Comparison of ENCODE assay signal across 23 cellular contexts in genomic region chr16:52528393-52529080, GRCh38. TPM values are rescaled to one million over a fixed set of nuclear protein-coding genes. Genes with fewer than 3 reads are reported as not detected.
DNase-seq lines count a peak whose midpoint lies in the region; ATAC-seq and TF ChIP-seq lines count a peak whose summit lies in the region.
"Had no signal": no experiment of that assay in that cellular context is flagged by ENCODE, and none has a peak within 500 bp of the region (broad histone marks: within the 10 kb centered on the region; RNA-seq: fewer than 3 reads in every experiment).

No MANE protein-coding gene starts in this region.

- no peak; the same call in 1 of the 2 replicates for ATAC-seq in WTC11
- peak; percentile 82 for ATAC-seq in lung (ENCODE audit: insufficient read depth, low FRiP score)
- ATAC-seq in GM19324 (IDR thresholded peaks at IDR 0.05; ENCODE audit: low FRiP score, unreplicated experiment) = no peak
- ATAC-seq: activated CD8-positive, alpha-beta T cell treated with anti-CD3 and anti-CD28 coated beads for 36 hours had no signal

- 71 to 86% methylated on average over 6 of the region's 6 CpGs for WGBS in lung, 2 donors
- WGBS in spleen, 5 donors = 83 to 91% (median 87%) methylated on average over 6 of the region's 6 CpGs

- no peaks in the 10 kb centered on the region for H3K27me3 Mint-ChIP-seq in WTC11 (ENCODE audit: low read depth)
- H3K27me3 Mint-ChIP-seq: activated CD8-positive, alpha-beta T cell treated with anti-CD3 and anti-CD28 coated beads for 36 hours; activated naive CD4-positive, alpha-beta T cell treated with anti-CD3 and anti-CD28 coated beads, Interleukin-2, amount 10 ng/mL, durations not matched to agents 7 days and 5 days had no signal

- CTCF ChIA-PET in WTC11 (lab: Charles Lee) = interaction anchor here (1.0 to 1.5 kb wide), 2 partner anchors 20 to 46 kb away, joined by 3 read pairs; no protein-coding TSS in a partner anchor

- H3K4me3 Mint-ChIP-seq in WTC11 = no peak overlapping the region
- H3K4me3 Mint-ChIP-seq: activated CD8-positive, alpha-beta T cell treated with anti-CD3 and anti-CD28 coated beads for 36 hours; activated naive CD4-positive, alpha-beta T cell treated with anti-CD3 and anti-CD28 coated beads, Interleukin-2, amount 10 ng/mL, durations not matched to agents 7 days and 5 days had no signal

- TF ChIP-seq POLR2A in spleen (IDR thresholded peaks at IDR 0.05) = no peak

- peaks cover 3% of the 10 kb centered on the region for H3K36me3 Mint-ChIP-seq in WTC11
- H3K36me3 Mint-ChIP-seq: activated naive CD4-positive, alpha-beta T cell treated with anti-CD3 and anti-CD28 coated beads, Interleukin-2, amount 10 ng/mL, durations not matched to agents 7 days and 5 days had no signal

- H3K4me3 ChIP-seq in lung (no peak overlapping the region), spleen (no peak overlapping the region)
- H3K4me3 ChIP-seq: ascending aorta, esophagus squamous epithelium, testis had no signal

- H3K9me3 ChIP-seq in lung (ENCODE audit: control insufficient read depth in 2 of 2, insufficient read depth in 1 of 2, low read length in 1 of 2) = peaks cover 0 to 3% of the 10 kb centered on the region in 2 donors
- H3K9me3 ChIP-seq in spleen = no peaks in the 10 kb centered on the region
- H3K9me3 ChIP-seq: ascending aorta, esophagus squamous epithelium, neutrophil, testis had no signal

- TF ChIP-seq CTCF in 22Rv1 (IDR thresholded peaks at IDR 0.05) = peak; percentile 15
- no peak for TF ChIP-seq CTCF in WTC11 (IDR thresholded peaks at IDR 0.05)
- no peak for TF ChIP-seq CTCF in lung (IDR thresholded peaks at IDR 0.05; ENCODE audit: control extremely low read depth, extremely low read depth)
- no peak for TF ChIP-seq CTCF in spleen (IDR thresholded peaks at IDR 0.05 in 8 of 11, conservative IDR thresholded peaks at IDR 0.05 in 3 of 11)

- no peaks in the 10 kb centered on the region for H3K9me3 Mint-ChIP-seq in WTC11
- H3K9me3 Mint-ChIP-seq: activated CD8-positive, alpha-beta T cell treated with anti-CD3 and anti-CD28 coated beads for 36 hours had no signal

- POLR2A ChIA-PET in WTC11 (lab: Charles Lee) = no interaction called here

- intact Hi-C loops in spleen (cut with DNase I; ENCODE audit: low total_unique reads) = no loop called here

- H3K27ac ChIP-seq in 22Rv1 (peak overlapping the region; percentile 40), lung (ENCODE audit: low read depth in 1 of 2, low read length in 1 of 2) (no peak overlapping the region), spleen (no peak overlapping the region)
- H3K27ac ChIP-seq: ascending aorta, esophagus squamous epithelium, neutrophil, testis, WERI-Rb-1 had no signal

- peaks cover 68% of the 10 kb centered on the region for H3K4me1 Mint-ChIP-seq in WTC11
- H3K4me1 Mint-ChIP-seq: activated naive CD4-positive, alpha-beta T cell treated with anti-CD3 and anti-CD28 coated beads, Interleukin-2, amount 10 ng/mL, durations not matched to agents 7 days and 5 days had no signal

- peak; percentile 94 for DNase-seq in DMS79 treated with DMSO at 0.1 percent for 48 hours (lab: John Stamatoyannopoulos, UW)
- no peak for DNase-seq in WTC11 (ENCODE audit: low spot score)
- DNase-seq in lung (ENCODE audit: low spot score) = peak; percentile 79
- no peak for DNase-seq in spleen
- DNase-seq in D341Med (ENCODE audit: low spot score) = no peak
- no peak for DNase-seq in GF-D8 (lab: John Stamatoyannopoulos, UW)
- DNase-seq: activated CD8-positive, alpha-beta T cell treated with anti-CD3 and anti-CD28 coated beads for 36 hours; activated naive CD4-positive, alpha-beta T cell treated with anti-CD3 and anti-CD28 coated beads, Interleukin-2, amount 10 ng/mL, durations not matched to agents 7 days and 5 days; activated T-cell treated with anti-CD3 and anti-CD28 coated beads, Interleukin-2, amount 50 U/mL, for 1 hour; cerebellar nuclear complex; esophagus squamous epithelium; KG1; retina; SHP77; T-helper 2 cell; testis; WERI-Rb-1 had no signal

- H3K4me1 ChIP-seq in lung (ENCODE audit: control insufficient read depth in 2 of 2, insufficient read depth in 2 of 2, low read length in 2 of 2) (no peaks in the 10 kb centered on the region), spleen (no peaks in the 10 kb centered on the region)
- H3K4me1 ChIP-seq: ascending aorta, esophagus squamous epithelium, testis had no signal

- 0 out of 2 replicates have a peak overlapping the region, but pooled peaks have one; percentile 13 for H3K27ac Mint-ChIP-seq in WTC11
- H3K27ac Mint-ChIP-seq: activated CD8-positive, alpha-beta T cell treated with anti-CD3 and anti-CD28 coated beads for 36 hours; activated naive CD4-positive, alpha-beta T cell treated with anti-CD3 and anti-CD28 coated beads, Interleukin-2, amount 10 ng/mL, durations not matched to agents 7 days and 5 days had no signal

- H3K36me3 ChIP-seq in lung (ENCODE audit: control insufficient read depth in 2 of 2, insufficient read depth in 2 of 2, low read length in 2 of 2) = no peaks in the 10 kb centered on the region
- H3K36me3 ChIP-seq in spleen = no peaks in the 10 kb centered on the region
- H3K36me3 ChIP-seq: ascending aorta, esophagus squamous epithelium, neutrophil, WERI-Rb-1 had no signal

- H3K27me3 ChIP-seq in lung (ENCODE audit: control insufficient read depth, insufficient read depth) (no peaks in the 10 kb centered on the region), spleen (replicated peaks in 1 of 7) (no peaks in the 10 kb centered on the region)
- H3K27me3 ChIP-seq: ascending aorta, neutrophil, testis had no signal

TF ChIP-seq in WTC11, 78 proteins besides CTCF, POLR2A, EP300 and RAD21 (continues in another document):
- TF ChIP-seq IRF2 (CRISPR knock-in tag; IDR thresholded peaks at IDR 0.05; ENCODE audit: borderline replicate concordance, low read depth) (no peak), ATF2 (CRISPR knock-in tag; IDR thresholded peaks at IDR 0.05; ENCODE audit: borderline replicate concordance, low read depth) (no peak), ZNF232 (CRISPR knock-in tag; IDR thresholded peaks at IDR 0.05) (no peak), ZNF317 (CRISPR knock-in tag; IDR thresholded peaks at IDR 0.05; ENCODE audit: borderline replicate concordance, low read depth) (no peak), GTF2I (CRISPR knock-in tag; conservative IDR thresholded peaks at IDR 0.05) (no peak), ZNF671 (CRISPR knock-in tag; IDR thresholded peaks at IDR 0.05) (no peak), JAZF1 (CRISPR knock-in tag; IDR thresholded peaks at IDR 0.05) (no peak), NFYB (CRISPR knock-in tag; conservative IDR thresholded peaks at IDR 0.05; ENCODE audit: low read depth) (no peak), NFE2L1 (CRISPR knock-in tag; IDR thresholded peaks at IDR 0.05) (no peak), TCF7 (CRISPR knock-in tag; IDR thresholded peaks at IDR 0.05; ENCODE audit: low read depth) (no peak)
- TF ChIP-seq, protein P1, sequence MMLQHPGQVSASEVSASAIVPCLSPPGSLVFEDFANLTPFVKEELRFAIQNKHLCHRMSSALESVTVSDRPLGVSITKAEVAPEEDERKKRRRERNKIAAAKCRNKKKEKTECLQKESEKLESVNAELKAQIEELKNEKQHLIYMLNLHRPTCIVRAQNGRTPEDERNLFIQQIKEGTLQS (CRISPR knock-in tag; conservative IDR thresholded peaks at IDR 0.05) = no peak
- TF ChIP-seq, protein P2, sequence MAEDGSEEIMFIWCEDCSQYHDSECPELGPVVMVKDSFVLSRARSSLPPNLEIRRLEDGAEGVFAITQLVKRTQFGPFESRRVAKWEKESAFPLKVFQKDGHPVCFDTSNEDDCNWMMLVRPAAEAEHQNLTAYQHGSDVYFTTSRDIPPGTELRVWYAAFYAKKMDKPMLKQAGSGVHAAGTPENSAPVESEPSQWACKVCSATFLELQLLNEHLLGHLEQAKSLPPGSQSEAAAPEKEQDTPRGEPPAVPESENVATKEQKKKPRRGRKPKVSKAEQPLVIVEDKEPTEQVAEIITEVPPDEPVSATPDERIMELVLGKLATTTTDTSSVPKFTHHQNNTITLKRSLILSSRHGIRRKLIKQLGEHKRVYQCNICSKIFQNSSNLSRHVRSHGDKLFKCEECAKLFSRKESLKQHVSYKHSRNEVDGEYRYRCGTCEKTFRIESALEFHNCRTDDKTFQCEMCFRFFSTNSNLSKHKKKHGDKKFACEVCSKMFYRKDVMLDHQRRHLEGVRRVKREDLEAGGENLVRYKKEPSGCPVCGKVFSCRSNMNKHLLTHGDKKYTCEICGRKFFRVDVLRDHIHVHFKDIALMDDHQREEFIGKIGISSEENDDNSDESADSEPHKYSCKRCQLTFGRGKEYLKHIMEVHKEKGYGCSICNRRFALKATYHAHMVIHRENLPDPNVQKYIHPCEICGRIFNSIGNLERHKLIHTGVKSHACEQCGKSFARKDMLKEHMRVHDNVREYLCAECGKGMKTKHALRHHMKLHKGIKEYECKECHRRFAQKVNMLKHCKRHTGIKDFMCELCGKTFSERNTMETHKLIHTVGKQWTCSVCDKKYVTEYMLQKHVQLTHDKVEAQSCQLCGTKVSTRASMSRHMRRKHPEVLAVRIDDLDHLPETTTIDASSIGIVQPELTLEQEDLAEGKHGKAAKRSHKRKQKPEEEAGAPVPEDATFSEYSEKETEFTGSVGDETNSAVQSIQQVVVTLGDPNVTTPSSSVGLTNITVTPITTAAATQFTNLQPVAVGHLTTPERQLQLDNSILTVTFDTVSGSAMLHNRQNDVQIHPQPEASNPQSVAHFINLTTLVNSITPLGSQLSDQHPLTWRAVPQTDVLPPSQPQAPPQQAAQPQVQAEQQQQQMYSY (CRISPR knock-in tag; IDR thresholded peaks at IDR 0.05) = no peak

RNA-seq across cellular contexts. Expression of gene TOX3, which starts 18.4 kb away (rescaled TPM):
- total RNA-seq in WTC11 (2021) (17.6 to 20.2 TPM (median 19.3 TPM) in 3 replicates), lung (1 to 10 TPM; 2.2 to 5.3 TPM), spleen (not detected)
- polyA plus RNA-seq in lung (1 to 10 TPM; 1.6 to 1.7 TPM), spleen (under 1 TPM in 2 of 3 donors, not detected in 1; 0.03 to 0.11 TPM)
- total RNA-seq: activated CD8-positive, alpha-beta T cell treated with anti-CD3 and anti-CD28 coated beads for 36 hours; ascending aorta; mononuclear cell; NCI-H460 had no signal

Comparison
In these comparisons a context has a peak if more than half of its experiments do, and no peak if none do; other contexts are left out.
1. DNase-seq: peak in DMS79 treated with DMSO at 0.1 percent for 48 hours (single experiment) and lung (single experiment); none in WTC11 (single experiment), spleen (single experiment), D341Med (single experiment) and GF-D8 (single experiment).